In the genomic region with DNA sequence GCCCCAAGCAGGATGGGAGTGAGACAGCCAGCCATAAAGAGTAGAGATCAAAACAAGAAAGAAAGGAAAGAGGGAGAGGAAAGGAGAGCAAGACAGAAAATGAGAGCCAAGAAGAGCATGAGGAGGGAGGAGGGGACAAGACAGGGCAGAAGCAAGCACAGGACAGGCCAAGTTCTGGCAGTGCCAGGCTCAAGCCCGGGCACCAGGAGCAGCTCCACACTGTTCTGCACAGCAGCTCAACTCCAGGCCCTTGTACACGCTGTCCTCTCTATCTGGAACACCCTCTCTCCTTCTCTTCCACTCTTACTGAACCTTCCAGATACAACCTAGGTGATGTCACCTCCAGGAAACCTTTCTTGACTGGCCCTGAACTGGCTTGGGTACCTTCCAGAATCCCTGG, we compare ENCODE assay signal across 1 cellular context.
TF ChIP-seq lines count a peak whose summit lies in the region.

No MANE protein-coding gene starts in this region.

TF ChIP-seq in H1, 55 proteins besides CTCF, POLR2A, EP300 and RAD21:
- TF ChIP-seq USF2 (IDR thresholded peaks at IDR 0.05; ENCODE audit: low read length) = no peak
- no peak for TF ChIP-seq SIN3A (conservative IDR thresholded peaks at IDR 0.05 in 1 of 2, IDR thresholded peaks at IDR 0.05 in 1 of 2; ENCODE audit: low read depth in 1 of 2, low read length in 2 of 2)
- TF ChIP-seq SP4 (IDR thresholded peaks at IDR 0.05; ENCODE audit: low read length) = no peak
